In genomic region chr9:101705135-101705661, GRCh38 we compare ENCODE assay signal across 8 cellular contexts. TPM values are rescaled to one million over a fixed set of nuclear protein-coding genes. Genes with fewer than 3 reads are reported as not detected.
A peak's percentile ranks its signal among the peaks of the same experiment; 100 is the strongest.
DNase-seq lines count a peak whose midpoint lies in the region; ATAC-seq lines count a peak whose summit lies in the region.

No MANE protein-coding gene starts in this region.

- ATAC-seq in HG03097 (IDR thresholded peaks at IDR 0.05; ENCODE audit: low FRiP score, unreplicated experiment) (peak; percentile 85), GM21360 (IDR thresholded peaks at IDR 0.05; ENCODE audit: unreplicated experiment) (no peak), HG03354 (IDR thresholded peaks at IDR 0.05; ENCODE audit: poor library complexity, severe bottlenecking, unreplicated experiment) (no peak)

- DNase-seq in activated gamma-delta T cell treated with Interleukin-2 at 50 U/mL for 16 hours = peak; percentile 10
- DNase-seq in activated gamma-delta T cell (lab: John Stamatoyannopoulos, UW) = no peak
- DNase-seq in SK-N-DZ (ENCODE audit: low spot score) = peak; percentile 49
- DNase-seq in cerebellum (ENCODE audit: low spot score) = peak; percentile 24
- peak; percentile 13 for DNase-seq in mucosa of gallbladder (ENCODE audit: low spot score)

RNA-seq across cellular contexts. Expression of gene GRIN3A, which starts 33.2 kb away (rescaled TPM):
- 0.02 and 0.10 TPM in 2 replicates for polyA plus RNA-seq in SK-N-DZ (2014; cell fraction: cytosol; rRNA removed)
- polyA plus RNA-seq in SK-N-DZ (2014; cell fraction: nucleus; rRNA removed) = 0.07 TPM in 1 of 2 replicates, not detected in the other
- total RNA-seq in cerebellum = 5.8 TPM
- not detected for total RNA-seq in mucosa of gallbladder
